Comparison of ENCODE assay signal across 12 cellular contexts in the genomic region with DNA sequence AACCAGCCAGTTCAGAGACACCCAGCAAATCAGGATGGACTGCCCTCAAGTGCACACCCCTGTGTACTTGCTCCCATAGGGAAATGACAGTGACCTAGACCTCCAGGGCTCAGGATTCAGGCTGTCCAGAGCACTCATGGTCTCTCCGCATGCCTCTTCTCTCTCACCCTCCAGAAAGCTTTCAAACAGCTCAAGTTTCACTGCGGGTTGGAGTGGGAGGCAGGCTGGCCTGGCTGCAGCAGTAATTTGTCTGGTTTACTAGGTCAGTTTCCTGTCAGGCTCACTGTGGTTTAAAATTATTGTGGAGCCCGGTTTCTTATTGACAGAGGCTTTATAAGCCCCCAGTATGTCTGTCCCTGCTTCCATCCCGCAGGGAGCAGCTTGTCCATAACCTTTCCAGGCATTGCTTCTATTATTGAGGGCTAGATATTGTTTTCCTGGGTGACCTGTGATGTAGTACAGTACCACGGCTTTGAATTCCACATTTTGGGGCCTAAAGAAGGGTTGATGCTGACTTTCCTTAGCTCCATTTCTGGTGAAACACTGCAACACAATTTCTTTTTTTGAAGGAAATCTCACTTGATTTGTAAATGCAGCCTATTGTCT.
A peak's percentile ranks its signal among the peaks of the same experiment; 100 is the strongest.
DNase-seq lines count a peak whose midpoint lies in the region; ATAC-seq, FAIRE-seq and TF ChIP-seq lines count a peak whose summit lies in the region.
"Had no signal": no experiment of that assay in that cellular context is flagged by ENCODE, and none has a peak within 500 bp of the region (broad histone marks: within the 10 kb centered on the region; RNA-seq: fewer than 3 reads in every experiment).

No MANE protein-coding gene starts in this region.

- H3K27ac ChIP-seq in HUES48 (ENCODE audit: low read depth, low read length) (peak overlapping the region; percentile 43), astrocyte (ENCODE audit: low read depth, low read length) (no peak overlapping the region), mesodermal cell (ENCODE audit: low read depth, low read length, severe bottlenecking) (peak overlapping the region; percentile 55), ovary (no peak overlapping the region)
- H3K27ac ChIP-seq in CD8-positive, alpha-beta memory T cell (ENCODE audit: low read depth, low read length) = no peak overlapping the region
- H3K27ac ChIP-seq: skin epidermis had no signal

- H3K9me3 ChIP-seq in HUES48 (ENCODE audit: control insufficient read depth, insufficient read depth, low read length) (no peaks in the 10 kb centered on the region), astrocyte (ENCODE audit: insufficient read depth, low read depth, low read length) (no peaks in the 10 kb centered on the region), mesodermal cell (ENCODE audit: control insufficient read depth, low read length) (no peaks in the 10 kb centered on the region), ovary (no peaks in the 10 kb centered on the region)
- no peaks in the 10 kb centered on the region for H3K9me3 ChIP-seq in CD8-positive, alpha-beta memory T cell (ENCODE audit: low read length)

- POLR2A ChIA-PET in CD8-positive, alpha-beta memory T cell (lab: Charles Lee) = no interaction called here

- peaks cover 20% of the 10 kb centered on the region for H3K4me1 ChIP-seq in HUES48 (ENCODE audit: control insufficient read depth, insufficient read depth, low read length)
- H3K4me1 ChIP-seq in astrocyte (ENCODE audit: insufficient read depth, low read length) = peaks cover 16% of the 10 kb centered on the region
- peaks cover 14% of the 10 kb centered on the region for H3K4me1 ChIP-seq in mesodermal cell (ENCODE audit: control insufficient read depth, insufficient read depth, low read length, poor library complexity, severe bottlenecking)
- H3K4me1 ChIP-seq in CD8-positive, alpha-beta memory T cell (ENCODE audit: insufficient read depth, low read length) = no peaks in the 10 kb centered on the region
- H3K4me1 ChIP-seq in ovary (ENCODE audit: insufficient read depth) = no peaks in the 10 kb centered on the region

- DNase-seq in DMS153 treated with DMSO at 0.1 percent for 48 hours (lab: John Stamatoyannopoulos, UW; ENCODE audit: unreplicated experiment) = peak; percentile 17
- peak; percentile 78 for DNase-seq in astrocyte (ENCODE audit: low read depth)
- DNase-seq in effector CD4-positive, alpha-beta T cell = no peak
- DNase-seq in CD8-positive, alpha-beta memory T cell = no peak
- DNase-seq in ovary = no peak
- DNase-seq: activated gamma-delta T cell; Calu3; stimulated activated naive CD4-positive, alpha-beta T cell had no signal

- FAIRE-seq in astrocyte (lab: Jason Lieb, UNC) = no peak

- no peak for TF ChIP-seq EP300 in ovary (IDR thresholded peaks at IDR 0.05)

- H3K4me3 Mint-ChIP-seq in astrocyte (ENCODE audit: unreplicated experiment) = no peak overlapping the region
- no peak overlapping the region for H3K4me3 Mint-ChIP-seq in CD8-positive, alpha-beta memory T cell

- no peaks in the 10 kb centered on the region for H3K9me3 Mint-ChIP-seq in astrocyte (ENCODE audit: unreplicated experiment)
- H3K9me3 Mint-ChIP-seq in CD8-positive, alpha-beta memory T cell = peaks cover 0 to 3% (median 0%) of the 10 kb centered on the region in 5 donors

- no peaks in the 10 kb centered on the region for H3K79me2 ChIP-seq in astrocyte (ENCODE audit: insufficient read depth, low read length)

- no peaks in the 10 kb centered on the region for H3K27me3 Mint-ChIP-seq in astrocyte (ENCODE audit: low read depth, unreplicated experiment)
- peaks cover 0 to 3% of the 10 kb centered on the region in 2 donors for H3K27me3 Mint-ChIP-seq in CD8-positive, alpha-beta memory T cell

- CTCF ChIA-PET in CD8-positive, alpha-beta memory T cell (lab: Charles Lee) = no interaction called here

- H3K4me3 ChIP-seq in HUES48 (ENCODE audit: low read depth, low read length) (no peak overlapping the region), astrocyte (ENCODE audit: insufficient read depth, low read depth, low read length) (no peak overlapping the region), mesodermal cell (ENCODE audit: extremely low read depth, insufficient read depth, low read length, poor library complexity, severe bottlenecking) (no peak overlapping the region), ovary (no peak overlapping the region)
- no peak overlapping the region for H3K4me3 ChIP-seq in CD8-positive, alpha-beta memory T cell (ENCODE audit: low read length)
- H3K4me3 ChIP-seq: skin epidermis had no signal

- 44 to 60% methylated on average over 1 to 2 of the region's 5 CpGs for WGBS in mesodermal cell (ENCODE audit: insufficient coverage in 2 of 2), 2 experiments
- WGBS in ovary, 3 donors = 20 to 25% (median 22%) methylated on average over 5 of the region's 5 CpGs

- TF ChIP-seq CTCF in astrocyte (IDR thresholded peaks at IDR 0.05; ENCODE audit: insufficient read depth, low read depth, low read length) = no peak
- TF ChIP-seq CTCF in ovary (IDR thresholded peaks at IDR 0.05) = no peak

- H3K9ac ChIP-seq in HUES48 (ENCODE audit: low read depth, low read length) = no peak overlapping the region
- H3K9ac ChIP-seq in astrocyte (ENCODE audit: low read length) = peak overlapping the region; percentile 11

- TF ChIP-seq POLR2A in ovary (IDR thresholded peaks at IDR 0.05) = no peak

- no peak for ATAC-seq in GM18511 (IDR thresholded peaks at IDR 0.05; ENCODE audit: unreplicated experiment)

- intact Hi-C loops in ovary (cut with DNase I) = no loop called here

- H3K4me1 Mint-ChIP-seq in astrocyte (ENCODE audit: low read depth, unreplicated experiment) = peaks cover 31% of the 10 kb centered on the region
- H3K4me1 Mint-ChIP-seq in CD8-positive, alpha-beta memory T cell = no peaks in the 10 kb centered on the region

- H3K27me3 ChIP-seq in HUES48 (ENCODE audit: control insufficient read depth, insufficient read depth, low read length) (no peaks in the 10 kb centered on the region), astrocyte (ENCODE audit: insufficient read depth, low read length) (no peaks in the 10 kb centered on the region), ovary (no peaks in the 10 kb centered on the region)
- no peaks in the 10 kb centered on the region for H3K27me3 ChIP-seq in CD8-positive, alpha-beta memory T cell (ENCODE audit: insufficient read depth, low read length, poor library complexity, severe bottlenecking)

- peak overlapping the region; percentile 58 for H3K4me2 ChIP-seq in astrocyte (ENCODE audit: low read length)

- H3K36me3 Mint-ChIP-seq in astrocyte (ENCODE audit: low read depth, unreplicated experiment) = no peaks in the 10 kb centered on the region
- H3K36me3 Mint-ChIP-seq in CD8-positive, alpha-beta memory T cell = peaks cover 0 to 4% (median 2%) of the 10 kb centered on the region in 3 donors

- H2AFZ ChIP-seq in astrocyte (ENCODE audit: low read depth, low read length) = peak overlapping the region; percentile 55

- H4K20me1 ChIP-seq in astrocyte (ENCODE audit: insufficient read depth, low read length) = no peaks in the 10 kb centered on the region

- peak overlapping the region; percentile 84 for H3K27ac Mint-ChIP-seq in astrocyte (ENCODE audit: unreplicated experiment)
- no peak overlapping the region for H3K27ac Mint-ChIP-seq in CD8-positive, alpha-beta memory T cell

- H3K36me3 ChIP-seq in HUES48 (ENCODE audit: control insufficient read depth, insufficient read depth, low read length) = no peaks in the 10 kb centered on the region
- no peaks in the 10 kb centered on the region for H3K36me3 ChIP-seq in astrocyte (ENCODE audit: insufficient read depth, low read length)
- no peaks in the 10 kb centered on the region for H3K36me3 ChIP-seq in mesodermal cell (ENCODE audit: control insufficient read depth, insufficient read depth, low read length)
- H3K36me3 ChIP-seq in CD8-positive, alpha-beta memory T cell (ENCODE audit: insufficient read depth, low read length) = no peaks in the 10 kb centered on the region
- H3K36me3 ChIP-seq in ovary = no peaks in the 10 kb centered on the region

Comparison
In these comparisons a context has a peak if more than half of its experiments do, and no peak if none do; other contexts are left out.
1. DNase-seq: peak in DMS153 treated with DMSO at 0.1 percent for 48 hours (single experiment) and astrocyte (single experiment); none in effector CD4-positive, alpha-beta T cell (single experiment), CD8-positive, alpha-beta memory T cell (0 of 5) and ovary (0 of 5).
2. H3K27ac ChIP-seq: peak in HUES48 (single experiment) and mesodermal cell (single experiment); none in astrocyte (single experiment), CD8-positive, alpha-beta memory T cell (single experiment) and ovary (0 of 2).